In the genomic region with DNA sequence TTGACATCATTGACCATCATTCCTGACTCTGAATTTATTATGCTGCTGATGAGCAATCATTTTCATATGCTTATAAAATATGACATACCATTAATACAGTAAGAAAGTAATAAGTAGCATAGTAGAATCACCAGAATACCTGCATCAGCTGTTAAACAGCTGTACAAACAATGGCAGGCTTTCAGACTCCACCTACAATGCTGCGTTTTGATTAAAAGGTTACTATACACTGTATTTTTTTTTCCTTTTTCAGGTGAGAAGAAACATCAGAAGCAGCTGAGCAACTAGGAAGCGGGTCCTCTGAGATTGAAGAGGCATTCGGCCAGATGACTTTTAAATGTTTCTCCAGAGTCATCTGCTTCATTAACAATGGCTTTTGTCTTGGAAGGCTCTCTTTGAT, we compare ENCODE assay signal across 1 cellular context.
TF ChIP-seq lines count a peak whose summit lies in the region.

No MANE protein-coding gene starts in this region.

TF ChIP-seq in K562, 482 proteins besides CTCF, POLR2A, EP300 and RAD21 (continued from another document):
- TF ChIP-seq, protein P1, sequence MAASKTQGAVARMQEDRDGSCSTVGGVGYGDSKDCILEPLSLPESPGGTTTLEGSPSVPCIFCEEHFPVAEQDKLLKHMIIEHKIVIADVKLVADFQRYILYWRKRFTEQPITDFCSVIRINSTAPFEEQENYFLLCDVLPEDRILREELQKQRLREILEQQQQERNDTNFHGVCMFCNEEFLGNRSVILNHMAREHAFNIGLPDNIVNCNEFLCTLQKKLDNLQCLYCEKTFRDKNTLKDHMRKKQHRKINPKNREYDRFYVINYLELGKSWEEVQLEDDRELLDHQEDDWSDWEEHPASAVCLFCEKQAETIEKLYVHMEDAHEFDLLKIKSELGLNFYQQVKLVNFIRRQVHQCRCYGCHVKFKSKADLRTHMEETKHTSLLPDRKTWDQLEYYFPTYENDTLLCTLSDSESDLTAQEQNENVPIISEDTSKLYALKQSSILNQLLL (CRISPR knock-in tag; IDR thresholded peaks at IDR 0.05; ENCODE audit: borderline replicate concordance), result no peak
TF ChIP-seq in K562: peak in this region for 3.
